Comparison of ENCODE assay signal across 1 cellular context in genomic region chr4:7084564-7084961, GRCh38.
TF ChIP-seq lines count a peak whose summit lies in the region.
"Not testable (repeated sequence)": the region's sequence is repeated elsewhere in the genome, so short reads cannot be mapped to it uniquely, and the experiment has no call there.

No MANE protein-coding gene starts in this region.

TF ChIP-seq in K562, 482 proteins besides CTCF, POLR2A, EP300 and RAD21:
- TF ChIP-seq ZNF639 (CRISPR knock-in tag; conservative IDR thresholded peaks at IDR 0.05 in 1 of 2, IDR thresholded peaks at IDR 0.05 in 1 of 2) (peak in 1 of 2 experiments; percentile 50; a peak in 1 of 4 replicates), VEZF1 (CRISPR knock-in tag; IDR thresholded peaks at IDR 0.05) (peak; percentile 41), ZNF175 (CRISPR knock-in tag; IDR thresholded peaks at IDR 0.05; ENCODE audit: low read depth) (peak; percentile 54; the same call in 1 of the 2 replicates), TAF7 (tag; IDR thresholded peaks at IDR 0.05) (0 out of 2 replicates have a peak, but pooled peaks have one; percentile 55), YY1 (IDR thresholded peaks at IDR 0.05; ENCODE audit: borderline replicate concordance in 1 of 3, control insufficient read depth in 1 of 3, extremely low read depth in 1 of 3, insufficient read depth in 3 of 3, insufficient read length in 1 of 3, insufficient replicate concordance in 2 of 3, low read depth in 1 of 3, low read length in 2 of 3) (peak in 2 of 3 experiments; percentile 38 to 78), SMARCA4 (IDR thresholded peaks at IDR 0.05) (peak; percentile 13; the same call in 1 of the 2 replicates), ETV1 (tag; conservative IDR thresholded peaks at IDR 0.05; ENCODE audit: low read depth) (peak; percentile 64; the same call in 1 of the 2 replicates), ZNF644 (tag; IDR thresholded peaks at IDR 0.05; ENCODE audit: low read depth) (0 out of 2 replicates have a peak, but pooled peaks have one; percentile 23), ZNF766 (CRISPR knock-in tag; conservative IDR thresholded peaks at IDR 0.05) (0 out of 2 replicates have a peak, but pooled peaks have one; percentile 32), ZNF584 (CRISPR knock-in tag; IDR thresholded peaks at IDR 0.05; ENCODE audit: low read depth) (0 out of 2 replicates have a peak, but pooled peaks have one; percentile 42), SRF (CRISPR knock-in tag; IDR thresholded peaks at IDR 0.05) (peak in 1 of 2 experiments; percentile 93; a peak in 2 of 4 replicates), ELF1 (tag; IDR thresholded peaks at IDR 0.05) (0 out of 2 replicates have a peak, but pooled peaks have one; percentile 17), ESRRA (IDR thresholded peaks at IDR 0.05; ENCODE audit: borderline replicate concordance, low read depth) (peak; percentile 85), NR2C2 (tag; IDR thresholded peaks at IDR 0.05) (peak; percentile 43; the same call in 1 of the 2 replicates)
- TF ChIP-seq, protein P1, sequence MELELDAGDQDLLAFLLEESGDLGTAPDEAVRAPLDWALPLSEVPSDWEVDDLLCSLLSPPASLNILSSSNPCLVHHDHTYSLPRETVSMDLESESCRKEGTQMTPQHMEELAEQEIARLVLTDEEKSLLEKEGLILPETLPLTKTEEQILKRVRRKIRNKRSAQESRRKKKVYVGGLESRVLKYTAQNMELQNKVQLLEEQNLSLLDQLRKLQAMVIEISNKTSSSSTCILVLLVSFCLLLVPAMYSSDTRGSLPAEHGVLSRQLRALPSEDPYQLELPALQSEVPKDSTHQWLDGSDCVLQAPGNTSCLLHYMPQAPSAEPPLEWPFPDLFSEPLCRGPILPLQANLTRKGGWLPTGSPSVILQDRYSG (tag; conservative IDR thresholded peaks at IDR 0.05; ENCODE audit: low read depth): 0 out of 2 replicates have a peak, but pooled peaks have one; percentile 24
- TF ChIP-seq, protein P2, sequence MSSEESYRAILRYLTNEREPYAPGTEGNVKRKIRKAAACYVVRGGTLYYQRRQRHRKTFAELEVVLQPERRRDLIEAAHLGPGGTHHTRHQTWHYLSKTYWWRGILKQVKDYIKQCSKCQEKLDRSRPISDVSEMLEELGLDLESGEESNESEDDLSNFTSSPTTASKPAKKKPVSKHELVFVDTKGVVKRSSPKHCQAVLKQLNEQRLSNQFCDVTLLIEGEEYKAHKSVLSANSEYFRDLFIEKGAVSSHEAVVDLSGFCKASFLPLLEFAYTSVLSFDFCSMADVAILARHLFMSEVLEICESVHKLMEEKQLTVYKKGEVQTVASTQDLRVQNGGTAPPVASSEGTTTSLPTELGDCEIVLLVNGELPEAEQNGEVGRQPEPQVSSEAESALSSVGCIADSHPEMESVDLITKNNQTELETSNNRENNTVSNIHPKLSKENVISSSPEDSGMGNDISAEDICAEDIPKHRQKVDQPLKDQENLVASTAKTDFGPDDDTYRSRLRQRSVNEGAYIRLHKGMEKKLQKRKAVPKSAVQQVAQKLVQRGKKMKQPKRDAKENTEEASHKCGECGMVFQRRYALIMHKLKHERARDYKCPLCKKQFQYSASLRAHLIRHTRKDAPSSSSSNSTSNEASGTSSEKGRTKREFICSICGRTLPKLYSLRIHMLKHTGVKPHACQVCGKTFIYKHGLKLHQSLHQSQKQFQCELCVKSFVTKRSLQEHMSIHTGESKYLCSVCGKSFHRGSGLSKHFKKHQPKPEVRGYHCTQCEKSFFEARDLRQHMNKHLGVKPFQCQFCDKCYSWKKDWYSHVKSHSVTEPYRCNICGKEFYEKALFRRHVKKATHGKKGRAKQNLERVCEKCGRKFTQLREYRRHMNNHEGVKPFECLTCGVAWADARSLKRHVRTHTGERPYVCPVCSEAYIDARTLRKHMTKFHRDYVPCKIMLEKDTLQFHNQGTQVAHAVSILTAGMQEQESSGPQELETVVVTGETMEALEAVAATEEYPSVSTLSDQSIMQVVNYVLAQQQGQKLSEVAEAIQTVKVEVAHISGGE (CRISPR knock-in tag; IDR thresholded peaks at IDR 0.05): peak in 1 of 3 experiments; percentile 21; a peak in 1 of 6 replicates
- TF ChIP-seq, protein P3, sequence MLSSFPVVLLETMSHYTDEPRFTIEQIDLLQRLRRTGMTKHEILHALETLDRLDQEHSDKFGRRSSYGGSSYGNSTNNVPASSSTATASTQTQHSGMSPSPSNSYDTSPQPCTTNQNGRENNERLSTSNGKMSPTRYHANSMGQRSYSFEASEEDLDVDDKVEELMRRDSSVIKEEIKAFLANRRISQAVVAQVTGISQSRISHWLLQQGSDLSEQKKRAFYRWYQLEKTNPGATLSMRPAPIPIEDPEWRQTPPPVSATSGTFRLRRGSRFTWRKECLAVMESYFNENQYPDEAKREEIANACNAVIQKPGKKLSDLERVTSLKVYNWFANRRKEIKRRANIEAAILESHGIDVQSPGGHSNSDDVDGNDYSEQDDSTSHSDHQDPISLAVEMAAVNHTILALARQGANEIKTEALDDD (IDR thresholded peaks at IDR 0.05): 0 out of 2 replicates have a peak, but pooled peaks have one; percentile 35
- TF ChIP-seq NR2C2 (CRISPR knock-in tag; IDR thresholded peaks at IDR 0.05): not testable (repeated sequence)
- TF ChIP-seq, protein P4, sequence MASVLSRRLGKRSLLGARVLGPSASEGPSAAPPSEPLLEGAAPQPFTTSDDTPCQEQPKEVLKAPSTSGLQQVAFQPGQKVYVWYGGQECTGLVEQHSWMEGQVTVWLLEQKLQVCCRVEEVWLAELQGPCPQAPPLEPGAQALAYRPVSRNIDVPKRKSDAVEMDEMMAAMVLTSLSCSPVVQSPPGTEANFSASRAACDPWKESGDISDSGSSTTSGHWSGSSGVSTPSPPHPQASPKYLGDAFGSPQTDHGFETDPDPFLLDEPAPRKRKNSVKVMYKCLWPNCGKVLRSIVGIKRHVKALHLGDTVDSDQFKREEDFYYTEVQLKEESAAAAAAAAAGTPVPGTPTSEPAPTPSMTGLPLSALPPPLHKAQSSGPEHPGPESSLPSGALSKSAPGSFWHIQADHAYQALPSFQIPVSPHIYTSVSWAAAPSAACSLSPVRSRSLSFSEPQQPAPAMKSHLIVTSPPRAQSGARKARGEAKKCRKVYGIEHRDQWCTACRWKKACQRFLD (CRISPR knock-in tag; IDR thresholded peaks at IDR 0.05): peak; percentile 84
